8 cellular contexts compared by ENCODE assay signal in genomic region chr2:117771969-117772630, GRCh38. TPM values are rescaled to one million over a fixed set of nuclear protein-coding genes. Genes with fewer than 3 reads are reported as not detected.
DNase-seq lines count a peak whose midpoint lies in the region; TF ChIP-seq lines count a peak whose summit lies in the region.

No MANE protein-coding gene starts in this region.

- no peak overlapping the region for H3K4ac ChIP-seq in H9 (ENCODE audit: low read depth, low read length)

- no CpG with 5 or more reads among the region's 4 CpGs for WGBS in H9 (ENCODE audit: extremely low coverage, insufficient read length, low lambda C conversion rate)

- H3T11ph ChIP-seq in H9 (ENCODE audit: low read length), result no peak overlapping the region

- H3K9me3 ChIP-seq in A673 (ENCODE audit: low read depth, low read length, poor library complexity, severe bottlenecking) (no peaks in the 10 kb centered on the region), H9 (ENCODE audit: control insufficient read depth, low read depth, low read length) (no peaks in the 10 kb centered on the region)

- POLR2A ChIA-PET in A673 (lab: Charles Lee; ENCODE audit: low non-redundant PET), result no interaction called here

- BruUV-seq in A673 (replicated peaks; lab: Mats Ljungman, UMichigan), result no TSS peak

- no peak overlapping the region for H4K91ac ChIP-seq in H9 (ENCODE audit: insufficient read length, low read depth, low read length)

- H4K8ac ChIP-seq in H9 (replicated peaks; ENCODE audit: insufficient read length, low read depth, low read length), result no peak overlapping the region

- H3K18ac ChIP-seq in H9 (ENCODE audit: insufficient read length, low read depth, low read length), result no peak overlapping the region

- no peak overlapping the region for H3K4me3 Mint-ChIP-seq in H9

- no peaks in the 10 kb centered on the region for H3K79me1 ChIP-seq in H9 (ENCODE audit: insufficient read depth, low read depth, low read length, poor library complexity, severe bottlenecking)

- no peak overlapping the region for H3K23ac ChIP-seq in H9 (ENCODE audit: insufficient read length, low read depth, low read length)

- no peak overlapping the region for H2BK15ac ChIP-seq in H9 (ENCODE audit: low read depth, low read length)

- H3K56ac ChIP-seq in H9 (ENCODE audit: insufficient read length, low read depth, low read length), result no peak overlapping the region

- no peak overlapping the region for H2BK20ac ChIP-seq in H9 (ENCODE audit: low read depth, low read length, poor library complexity, severe bottlenecking)

- no peaks in the 10 kb centered on the region for H3K23me2 ChIP-seq in H9 (ENCODE audit: insufficient read length, low read depth, low read length, poor library complexity, severe bottlenecking)

- H3K4me3 ChIP-seq in A673 (ENCODE audit: low read depth, low read length, poor library complexity, severe bottlenecking) (no peak overlapping the region), coronary artery (no peak overlapping the region)

- DNase-seq in A673 (ENCODE audit: low spot score) (peak; percentile 50), H9 (no peak), OCI-M1 (lab: John Stamatoyannopoulos, UW) (peak; percentile 64), fibroblast of the conjunctiva (ENCODE audit: low read depth) (peak; percentile 6), ecto neural progenitor cell (ENCODE audit: low spot score) (no peak), GM13976 (ENCODE audit: low spot score) (no peak), coronary artery (ENCODE audit: low spot score) (no peak), HPDE6-E6E7 (ENCODE audit: extremely low spot score) (no peak)

- no peak overlapping the region for H2BK5ac ChIP-seq in H9 (ENCODE audit: insufficient read length, low read length)

- H3K4me1 ChIP-seq in A673 (ENCODE audit: insufficient read depth, low read length, poor library complexity, severe bottlenecking) (no peaks in the 10 kb centered on the region), H9 (ENCODE audit: insufficient read depth, low read length) (0 out of 2 replicates have a peak, but pooled peaks cover 3% of the 10 kb centered on the region)

- H2AFZ ChIP-seq in H9 (ENCODE audit: low read length), result no peak overlapping the region

- H3K9ac ChIP-seq in H9 (ENCODE audit: extremely low read depth, insufficient read length, low read length), result no peak overlapping the region

- H2BK120ac ChIP-seq in H9 (ENCODE audit: low read depth, low read length, poor library complexity, severe bottlenecking), result no peak overlapping the region

- no peak overlapping the region for H3K4me2 ChIP-seq in H9 (ENCODE audit: insufficient read depth, insufficient read length, low read length)

- no peak overlapping the region for H3K14ac ChIP-seq in H9 (ENCODE audit: insufficient read depth, low read length)

- in situ Hi-C loops in GM13976 (cut with MboI; ENCODE audit: low sequenced_read_pairs, unreplicated experiment), result no loop called here

- no peaks in the 10 kb centered on the region for H3K36me3 Mint-ChIP-seq in H9 (ENCODE audit: insufficient read depth in 1 of 3, low read depth in 3 of 3)

- H4K20me1 ChIP-seq in H9 (ENCODE audit: control insufficient read depth, insufficient read depth, insufficient read length), result no peaks in the 10 kb centered on the region

- intact Hi-C loops in A673 (cut with micrococcal nuclease; ENCODE audit: unreplicated experiment), result loop anchor here (5.0 kb wide), 1 partner anchor 300 kb away; no protein-coding TSS in a partner anchor

- H3K27me3 ChIP-seq in A673 (replicated peaks; ENCODE audit: insufficient read depth, low read depth, low read length, poor library complexity), result no peaks in the 10 kb centered on the region
- no peaks in the 10 kb centered on the region for H3K27me3 ChIP-seq in H9 (ENCODE audit: insufficient read depth, low read length)

- no peak overlapping the region for H2BK12ac ChIP-seq in H9 (ENCODE audit: insufficient read length, low read depth, low read length)

- H3K27ac Mint-ChIP-seq in H9, result no peak overlapping the region

- peak; percentile 58 for TF ChIP-seq CTCF in A673 (conservative IDR thresholded peaks at IDR 0.05; ENCODE audit: low read depth, low read length)
- peak; percentile 73 for TF ChIP-seq CTCF in H9 (conservative IDR thresholded peaks at IDR 0.05)
- TF ChIP-seq CTCF in GM13976 (IDR thresholded peaks at IDR 0.05; ENCODE audit: borderline replicate concordance, control extremely low read depth, extremely low read depth, insufficient read depth, missing control alignments), result no peak
- no peak for TF ChIP-seq CTCF in coronary artery (IDR thresholded peaks at IDR 0.05)

- CTCF ChIA-PET in A673 (lab: Charles Lee), result no interaction called here

- no peak overlapping the region for H4K5ac ChIP-seq in H9 (ENCODE audit: insufficient read length, low read depth, low read length)

- H3K79me2 ChIP-seq in H9 (ENCODE audit: insufficient read depth, low read length), result no peaks in the 10 kb centered on the region

- H3K9me3 Mint-ChIP-seq in H9, result peaks cover 0 to 3% of the 10 kb centered on the region in 2 experiments; a peak in 1 of 5 replicates

- no peak overlapping the region for H2AK5ac ChIP-seq in H9 (ENCODE audit: insufficient read length, low read length)

- H3K36me3 ChIP-seq in A673 (ENCODE audit: insufficient read depth, low read length, poor library complexity, severe bottlenecking), result no peaks in the 10 kb centered on the region

- no peaks in the 10 kb centered on the region; the same call in 1 of the 2 replicates for H3K27me3 Mint-ChIP-seq in H9 (ENCODE audit: low read depth)

- peaks cover 7 to 9% of the 10 kb centered on the region in 2 experiments for H3K4me1 Mint-ChIP-seq in H9

- H3K27ac ChIP-seq in A673 (ENCODE audit: low read depth, low read length, poor library complexity, severe bottlenecking) (no peak overlapping the region), H9 (ENCODE audit: insufficient read length, low read depth, low read length) (no peak overlapping the region), coronary artery (no peak overlapping the region)

RNA-seq across cellular contexts. Expression of gene DDX18, which starts 42.4 kb away (rescaled TPM):
- total RNA-seq in A673 (2021), result 90.8 and 121 TPM in 2 replicates
- total RNA-seq in H9 (2021), result 114 and 115 TPM in 2 replicates

Comparison
In these comparisons a context has a peak if more than half of its experiments do, and no peak if none do; other contexts are left out.
1. DNase-seq: peak in A673 (single experiment), OCI-M1 (single experiment) and fibroblast of the conjunctiva (single experiment); none in H9 (single experiment), ecto neural progenitor cell (single experiment), GM13976 (single experiment), coronary artery (single experiment) and HPDE6-E6E7 (single experiment).
2. CTCF ChIP-seq: peak in A673 (single experiment) and H9 (single experiment); none in GM13976 (single experiment) and coronary artery (single experiment).